1 cellular context compared by ENCODE assay signal in the genomic region with DNA sequence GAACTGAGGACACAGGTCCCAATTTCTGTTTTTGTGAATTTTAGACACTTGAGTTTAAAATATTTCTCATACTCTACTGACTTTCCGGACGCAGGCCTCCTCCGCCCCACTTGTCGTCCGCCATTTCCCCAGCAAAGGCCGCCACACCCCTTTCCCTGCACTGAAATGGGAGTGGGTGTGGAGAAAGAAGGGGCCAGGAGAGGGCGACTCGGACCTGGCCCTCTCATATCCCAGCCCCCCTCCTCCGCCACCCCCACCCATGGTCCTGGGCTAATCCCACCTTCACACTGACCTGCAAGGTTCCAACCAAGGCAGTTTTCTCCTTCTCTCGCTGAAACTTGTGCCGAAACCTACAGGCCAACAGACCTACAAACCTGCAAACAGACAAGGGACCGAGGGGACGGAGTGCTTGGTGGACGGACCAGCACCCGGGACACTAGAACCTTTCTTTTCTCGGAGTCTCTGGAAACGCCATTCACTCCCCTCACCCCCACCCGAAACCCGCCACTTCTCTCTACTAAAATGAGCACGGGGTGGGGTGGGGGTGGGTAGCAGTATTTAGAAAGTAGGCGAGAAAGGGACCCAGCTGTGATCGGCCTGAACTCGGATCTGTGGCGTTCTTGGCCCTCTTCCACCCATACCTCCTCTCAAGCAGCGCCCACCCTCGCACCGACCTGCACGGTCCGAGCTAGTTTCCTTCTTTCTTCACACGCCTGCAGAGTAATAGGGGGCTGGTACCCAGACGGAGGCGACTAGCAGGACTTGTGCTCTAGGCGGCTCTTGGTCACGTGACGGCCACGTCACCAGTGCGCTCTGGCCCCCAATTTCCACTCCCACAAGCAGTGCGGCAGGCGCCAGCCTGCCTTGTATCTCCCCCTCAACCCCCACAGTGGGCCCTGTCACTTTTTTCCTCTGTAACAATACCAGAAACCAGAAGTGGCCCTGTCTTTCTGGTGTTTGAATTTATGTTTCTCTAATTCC.
TF ChIP-seq lines count a peak whose summit lies in the region.

A gene (minus strand): TSS at position 790 of the 981 bp plus-strand sequence. CDS start 1,380 bp downstream, outside the sequence.

TF ChIP-seq in SK-N-SH, 30 proteins besides CTCF, POLR2A, EP300 and RAD21:
- TF ChIP-seq, protein P1, sequence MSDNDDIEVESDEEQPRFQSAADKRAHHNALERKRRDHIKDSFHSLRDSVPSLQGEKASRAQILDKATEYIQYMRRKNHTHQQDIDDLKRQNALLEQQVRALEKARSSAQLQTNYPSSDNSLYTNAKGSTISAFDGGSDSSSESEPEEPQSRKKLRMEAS (IDR thresholded peaks at IDR 0.05; ENCODE audit: low read depth) = peak; percentile 61
- TF ChIP-seq SMC3 (IDR thresholded peaks at IDR 0.05; ENCODE audit: low read depth, low read length) = peak; percentile 45
- TF ChIP-seq TAF1 (IDR thresholded peaks at IDR 0.05; ENCODE audit: borderline replicate concordance, low read depth, low read length) = 0 out of 2 replicates have a peak, but pooled peaks have one; percentile 42
- TF ChIP-seq YY1 (IDR thresholded peaks at IDR 0.05; ENCODE audit: low read depth) = peak; percentile 87
- TF ChIP-seq CHD2 (IDR thresholded peaks at IDR 0.05; ENCODE audit: low read length, partially characterized antibody) = peak; percentile 62
- 0 out of 2 replicates have a peak, but pooled peaks have one; percentile 25 for TF ChIP-seq SIN3A (IDR thresholded peaks at IDR 0.05; ENCODE audit: borderline replicate concordance, low read depth, low read length)
- 0 out of 2 replicates have a peak, but pooled peaks have one; percentile 17 for TF ChIP-seq RCOR1 (IDR thresholded peaks at IDR 0.05; ENCODE audit: low read length)
- TF ChIP-seq, protein P2, sequence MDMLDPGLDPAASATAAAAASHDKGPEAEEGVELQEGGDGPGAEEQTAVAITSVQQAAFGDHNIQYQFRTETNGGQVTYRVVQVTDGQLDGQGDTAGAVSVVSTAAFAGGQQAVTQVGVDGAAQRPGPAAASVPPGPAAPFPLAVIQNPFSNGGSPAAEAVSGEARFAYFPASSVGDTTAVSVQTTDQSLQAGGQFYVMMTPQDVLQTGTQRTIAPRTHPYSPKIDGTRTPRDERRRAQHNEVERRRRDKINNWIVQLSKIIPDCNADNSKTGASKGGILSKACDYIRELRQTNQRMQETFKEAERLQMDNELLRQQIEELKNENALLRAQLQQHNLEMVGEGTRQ (IDR thresholded peaks at IDR 0.05; ENCODE audit: borderline replicate concordance, low read depth, low read length) = peak; percentile 72; the same call in 1 of the 2 replicates
- TF ChIP-seq MXI1 (IDR thresholded peaks at IDR 0.05; ENCODE audit: low read depth, low read length) = peak; percentile 54; the same call in 1 of the 2 replicates
- TF ChIP-seq FOXJ3 (CRISPR knock-in tag; IDR thresholded peaks at IDR 0.05) = no peak
- TF ChIP-seq MEF2A (IDR thresholded peaks at IDR 0.05; ENCODE audit: borderline replicate concordance, low read depth) = no peak
- TF ChIP-seq FOSL2 (IDR thresholded peaks at IDR 0.05; ENCODE audit: borderline replicate concordance, low read depth) = no peak
- TF ChIP-seq, protein P3, sequence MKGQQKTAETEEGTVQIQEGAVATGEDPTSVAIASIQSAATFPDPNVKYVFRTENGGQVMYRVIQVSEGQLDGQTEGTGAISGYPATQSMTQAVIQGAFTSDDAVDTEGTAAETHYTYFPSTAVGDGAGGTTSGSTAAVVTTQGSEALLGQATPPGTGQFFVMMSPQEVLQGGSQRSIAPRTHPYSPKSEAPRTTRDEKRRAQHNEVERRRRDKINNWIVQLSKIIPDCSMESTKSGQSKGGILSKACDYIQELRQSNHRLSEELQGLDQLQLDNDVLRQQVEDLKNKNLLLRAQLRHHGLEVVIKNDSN (IDR thresholded peaks at IDR 0.05; ENCODE audit: borderline replicate concordance, low read depth) = peak; percentile 92
